ENCODE assay signal across 12 cellular contexts in genomic region chr2:4673025-4673489, GRCh38.
A peak's percentile ranks its signal among the peaks of the same experiment; 100 is the strongest.
DNase-seq lines count a peak whose midpoint lies in the region; ATAC-seq and TF ChIP-seq lines count a peak whose summit lies in the region.
"Had no signal": no experiment of that assay in that cellular context is flagged by ENCODE, and none has a peak within 500 bp of the region (broad histone marks: within the 10 kb centered on the region; RNA-seq: fewer than 3 reads in every experiment).

No MANE protein-coding gene starts in this region.

- WGBS in psoas muscle, 3 donors: 63 to 74% (median 64%) methylated on average over 13 of the region's 13 CpGs

- H3K27ac ChIP-seq in psoas muscle (no peak overlapping the region), colonic mucosa (no peak overlapping the region)

- no peak overlapping the region for H3K9ac ChIP-seq in colonic mucosa (ENCODE audit: low read depth in 2 of 2, low read length in 2 of 2)

- intact Hi-C loops in psoas muscle (cut with DNase I): no loop called here
- intact Hi-C loops in colonic mucosa (cut with DNase I): no loop called here

- DNase-seq in NCI-H82 (lab: John Stamatoyannopoulos, UW) (peak; percentile 13), NCI-H82 treated with DMSO at 0.1 percent for 48 hours (lab: John Stamatoyannopoulos, UW; ENCODE audit: unreplicated experiment) (no peak), NCI-H146 (lab: John Stamatoyannopoulos, UW) (peak; percentile 84), RPMI7951 (ENCODE audit: low read depth) (peak; percentile 90), psoas muscle (peak in 1 of 2 donors; percentile 56), colonic mucosa (no peak), iPS-NIHi11 (ENCODE audit: low spot score) (no peak)
- DNase-seq in NK-92 treated with Interleukin-12 subunit alpha and Interleukin-12 subunit beta, amount 100 ng/mL, for 24 hours (lab: John Stamatoyannopoulos, UW): no peak
- DNase-seq: 8988T, amygdala, T-helper 9 cell had no signal

- H3K36me3 ChIP-seq in psoas muscle (ENCODE audit: insufficient read depth in 1 of 2, low read depth in 1 of 2): no peaks in the 10 kb centered on the region
- no peaks in the 10 kb centered on the region for H3K36me3 ChIP-seq in colonic mucosa

- no peak for TF ChIP-seq CTCF in psoas muscle (IDR thresholded peaks at IDR 0.05)
- no peak for TF ChIP-seq CTCF in colonic mucosa (IDR thresholded peaks at IDR 0.05)

- no peaks in the 10 kb centered on the region for H3K4me1 ChIP-seq in psoas muscle
- no peaks in the 10 kb centered on the region for H3K4me1 ChIP-seq in colonic mucosa

- no peaks in the 10 kb centered on the region for H3K9me3 ChIP-seq in psoas muscle
- H3K9me3 ChIP-seq in colonic mucosa: no peaks in the 10 kb centered on the region

- peak in 2 of 4 donors; percentile 5 to 50 for ATAC-seq in psoas muscle
- ATAC-seq: mucosa of descending colon had no signal

- H3K4me3 ChIP-seq in psoas muscle (peak overlapping the region; percentile 47), colonic mucosa (no peak overlapping the region)
- H3K4me3 ChIP-seq: mucosa of descending colon had no signal

- H3K27me3 ChIP-seq in psoas muscle (ENCODE audit: insufficient read depth in 3 of 3, low read length in 2 of 3) (no peaks in the 10 kb centered on the region), colonic mucosa (no peaks in the 10 kb centered on the region)

Comparison
In these comparisons a context has a peak if more than half of its experiments do, and no peak if none do; other contexts are left out.
1. DNase-seq: peak in NCI-H82 (single experiment), NCI-H146 (single experiment) and RPMI7951 (single experiment); none in NCI-H82 treated with DMSO at 0.1 percent for 48 hours (single experiment), colonic mucosa (single experiment), iPS-NIHi11 (single experiment) and NK-92 treated with Interleukin-12 subunit alpha and Interleukin-12 subunit beta, amount 100 ng/mL, for 24 hours (single experiment).